28 cellular contexts compared by ENCODE assay signal in the genomic region with DNA sequence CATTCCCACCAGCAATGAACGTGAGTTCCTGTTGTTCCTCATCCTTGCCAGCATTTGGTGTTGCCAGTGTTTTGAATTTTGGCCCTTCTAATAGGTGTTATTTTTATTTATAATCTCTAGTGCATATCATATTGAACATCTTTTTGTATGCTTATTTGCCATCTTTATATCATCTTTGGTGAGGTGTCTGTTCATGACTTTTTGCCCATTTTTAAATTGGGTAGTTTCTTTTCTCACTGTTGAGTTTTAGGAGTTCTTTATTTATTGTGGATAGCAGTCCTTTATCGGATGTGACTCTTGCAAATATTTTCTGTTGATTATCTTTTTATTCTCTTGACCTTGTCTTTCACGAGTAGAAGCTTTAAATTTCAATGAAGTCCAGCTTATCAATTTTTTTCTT.
"Had no signal": no experiment of that assay in that cellular context is flagged by ENCODE, and none has a peak within 500 bp of the region (broad histone marks: within the 10 kb centered on the region; RNA-seq: fewer than 3 reads in every experiment).

No MANE protein-coding gene starts in this region.

- H3K27me3 ChIP-seq: colonic mucosa, dorsolateral prefrontal cortex, esophagus muscularis mucosa, esophagus squamous epithelium, foreskin keratinocyte, gastrocnemius medialis, gastroesophageal sphincter, heart left ventricle, heart right ventricle had no signal

- FAIRE-seq: colon, endometrium, endothelial cell of umbilical vein, frontal cortex had no signal

- H3K4me3 ChIP-seq: colonic mucosa, coronary artery, dorsolateral prefrontal cortex, esophagus muscularis mucosa, esophagus squamous epithelium, gastrocnemius medialis, gastroesophageal sphincter, heart left ventricle, heart right ventricle had no signal

- DNase-seq: colonic mucosa; cortex of kidney; dermis blood vessel endothelial cell; dorsolateral prefrontal cortex; effector CD4-positive, alpha-beta T cell; effector CD8-positive, alpha-beta T cell; effector memory CD4-positive, alpha-beta T cell; effector memory CD8-positive, alpha-beta T cell; endodermal cell; erythroblast; esophagus squamous epithelium; foreskin fibroblast; foreskin keratinocyte; foreskin melanocyte; gastrocnemius medialis; glutamatergic neuron; head of caudate nucleus; heart left ventricle; heart right ventricle had no signal

- H3K9me3 ChIP-seq: colonic mucosa, esophagus muscularis mucosa, esophagus squamous epithelium, gastrocnemius medialis, gastroesophageal sphincter had no signal

- H3K27ac ChIP-seq: colonic mucosa, coronary artery, dorsolateral prefrontal cortex, epithelial cell of prostate, esophagus muscularis mucosa, esophagus squamous epithelium, foreskin keratinocyte, gastrocnemius medialis, gastroesophageal sphincter, heart left ventricle, heart right ventricle had no signal

- H3K36me3 ChIP-seq: colonic mucosa, esophagus muscularis mucosa, esophagus squamous epithelium, gastrocnemius medialis, gastroesophageal sphincter, heart left ventricle, heart right ventricle had no signal

- H3K4me1 ChIP-seq: colonic mucosa, esophagus squamous epithelium, foreskin keratinocyte, gastroesophageal sphincter had no signal

- ATAC-seq: effector memory CD8-positive, alpha-beta T cell; esophagus mucosa; foreskin keratinocyte; gastrocnemius medialis; gastroesophageal sphincter; heart left ventricle; heart right ventricle had no signal
